ENCODE assay signal across 9 cellular contexts in the genomic region with DNA sequence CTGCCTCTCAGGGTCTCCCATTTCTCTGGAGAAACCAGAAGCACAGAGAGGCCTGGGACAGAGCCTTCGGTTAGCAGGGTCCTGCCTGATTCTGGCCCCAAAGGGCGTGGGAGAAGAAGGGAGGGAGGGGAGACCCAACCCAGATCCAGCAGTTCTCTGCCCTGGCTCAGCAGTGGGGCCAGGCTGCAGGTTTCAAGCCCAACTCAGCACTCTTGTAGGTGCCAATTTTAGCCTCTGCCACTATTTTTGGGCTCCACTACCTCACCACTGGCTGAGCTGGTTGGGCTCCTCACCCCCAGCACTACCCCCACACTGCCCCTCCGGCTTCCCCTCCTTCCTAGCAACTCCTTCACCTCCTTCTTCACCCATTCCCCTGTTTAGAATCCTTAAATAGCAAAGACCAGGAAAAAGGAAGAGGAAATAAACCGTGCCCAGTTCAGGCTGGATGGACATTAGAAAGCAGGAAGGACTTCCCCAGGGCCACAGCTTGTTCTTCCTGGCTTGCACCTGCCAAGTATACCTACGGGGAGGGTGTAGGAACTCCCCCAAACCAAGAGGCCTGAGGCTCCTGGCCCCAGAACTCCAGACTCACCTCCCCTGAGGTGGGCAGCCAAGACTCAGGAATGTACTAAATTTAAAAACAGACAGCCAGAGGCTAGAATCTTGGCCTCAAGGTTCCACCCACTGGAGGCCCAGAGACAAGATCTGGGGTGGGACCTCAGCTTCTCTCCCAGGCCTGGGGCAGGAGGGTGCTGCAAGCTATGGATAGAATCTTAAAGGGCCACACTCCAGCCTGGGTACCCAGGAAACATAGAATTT. TPM values are rescaled to one million over a fixed set of nuclear protein-coding genes. Genes with fewer than 3 reads are reported as not detected.
DNase-seq lines count a peak whose midpoint lies in the region; ATAC-seq, FAIRE-seq and TF ChIP-seq lines count a peak whose summit lies in the region.
"Had no signal": no experiment of that assay in that cellular context is flagged by ENCODE, and none has a peak within 500 bp of the region (broad histone marks: within the 10 kb centered on the region; RNA-seq: fewer than 3 reads in every experiment).

No MANE protein-coding gene starts in this region.

- H2AFZ ChIP-seq in endothelial cell of umbilical vein (ENCODE audit: low read depth, low read length) (no peak overlapping the region), neural cell (ENCODE audit: low read depth, low read length) (no peak overlapping the region)

- peak; percentile 35 for FAIRE-seq in endothelial cell of umbilical vein (lab: Jason Lieb, UNC)

- H3K4me3 ChIP-seq in endothelial cell of umbilical vein (replicated peaks in 1 of 3; ENCODE audit: insufficient read depth in 1 of 3, low read depth in 1 of 3, low read length in 3 of 3), result peak overlapping the region in 1 of 3 experiments; percentile 43
- peak overlapping the region; percentile 99 for H3K4me3 ChIP-seq in neural cell (ENCODE audit: low read length)

- TF ChIP-seq POLR2A in endothelial cell of umbilical vein (IDR thresholded peaks at IDR 0.05; ENCODE audit: low read depth, low read length), result no peak

- H3K9ac ChIP-seq in endothelial cell of umbilical vein (replicated peaks; ENCODE audit: extremely low read depth, insufficient read depth, low read length) (no peak overlapping the region), neural cell (ENCODE audit: low read length) (no peak overlapping the region)

- H3K27ac ChIP-seq in endothelial cell of umbilical vein (ENCODE audit: insufficient read depth, low read depth, low read length) (peak overlapping the region; percentile 55), neural cell (ENCODE audit: low read length) (no peak overlapping the region)

- TF ChIP-seq CTCF in endothelial cell of umbilical vein (IDR thresholded peaks at IDR 0.05; ENCODE audit: extremely low read depth in 1 of 2, insufficient read depth in 1 of 2, low read depth in 1 of 2, low read length in 2 of 2) (no peak), neural cell (IDR thresholded peaks at IDR 0.05; ENCODE audit: poor library complexity, severe bottlenecking) (no peak)

- DNase-seq in RKO (ENCODE audit: low spot score) (peak; percentile 42), endothelial cell of umbilical vein (ENCODE audit: low read depth, low spot score) (no peak), GOT3 (lab: John Stamatoyannopoulos, UW) (no peak), AG20443 (ENCODE audit: low spot score) (no peak), LoVo (ENCODE audit: low spot score) (no peak), H4 (ENCODE audit: low spot score) (no peak)

- ATAC-seq in GM18498 (IDR thresholded peaks at IDR 0.05; ENCODE audit: unreplicated experiment), result peak; percentile 34

- peaks cover 44% of the 10 kb centered on the region for H3K79me2 ChIP-seq in endothelial cell of umbilical vein (ENCODE audit: control insufficient read depth, insufficient read depth, low read length)
- H3K79me2 ChIP-seq in neural cell (replicated peaks; ENCODE audit: insufficient read depth, low read length), result peaks cover 42% of the 10 kb centered on the region

- CTCF ChIA-PET in endothelial cell of umbilical vein (lab: Charles Lee), result interaction anchor here (1.3 to 12.1 kb wide), 5 partner anchors 9 to 47 kb away, joined by 4 to 138 read pairs (median 8); partner anchors contain the start of gene KHDC4

- no peaks in the 10 kb centered on the region for H3K36me3 ChIP-seq in endothelial cell of umbilical vein (ENCODE audit: control insufficient read depth in 2 of 2, extremely low read depth in 1 of 2, insufficient read depth in 2 of 2, low read length in 2 of 2)
- no peaks in the 10 kb centered on the region for H3K36me3 ChIP-seq in neural cell (ENCODE audit: insufficient read depth, low read length)

- dilution Hi-C loops in endothelial cell of umbilical vein (cut with MboI; ENCODE audit: extremely low pct_ligation_motif_present, low sequenced_read_pairs), result no loop called here

- no peak for TF ChIP-seq RAD21 in neural cell (conservative IDR thresholded peaks at IDR 0.05)

- no peak for TF ChIP-seq EP300 in neural cell (conservative IDR thresholded peaks at IDR 0.05; ENCODE audit: poor library complexity, severe bottlenecking)

- BruUV-seq in endothelial cell of umbilical vein (replicated peaks; lab: Mats Ljungman, UMichigan), result no TSS peak

- H3K27me3 ChIP-seq in endothelial cell of umbilical vein (ENCODE audit: control insufficient read depth in 2 of 2, insufficient read depth in 2 of 2, low read length in 2 of 2) (no peaks in the 10 kb centered on the region), neural cell (ENCODE audit: insufficient read depth, low read depth, low read length) (no peaks in the 10 kb centered on the region)

- H3K9me3 ChIP-seq in endothelial cell of umbilical vein (replicated peaks; ENCODE audit: control insufficient read depth, insufficient read depth, low read length) (no peaks in the 10 kb centered on the region), neural cell (ENCODE audit: low read length) (no peaks in the 10 kb centered on the region)

- H3K9me2 ChIP-seq in neural cell (ENCODE audit: insufficient read depth, low read length), result no peaks in the 10 kb centered on the region

- H4K20me1 ChIP-seq in endothelial cell of umbilical vein (replicated peaks; ENCODE audit: control insufficient read depth, extremely low read depth, insufficient read depth, low read length), result no peaks in the 10 kb centered on the region
- H4K20me1 ChIP-seq in neural cell (ENCODE audit: insufficient read depth), result no peaks in the 10 kb centered on the region

- H3K9me1 ChIP-seq in endothelial cell of umbilical vein (replicated peaks; ENCODE audit: control insufficient read depth, extremely low read depth, insufficient read depth, low read length), result no peaks in the 10 kb centered on the region

- H3F3A ChIP-seq in neural cell (ENCODE audit: insufficient read depth, low read length, poor library complexity, severe bottlenecking), result peaks cover 6% of the 10 kb centered on the region

- H3K4me1 ChIP-seq in endothelial cell of umbilical vein (ENCODE audit: control insufficient read depth, extremely low read depth, insufficient read depth, low read length), result peaks cover 63% of the 10 kb centered on the region

- intact Hi-C loops in endothelial cell of umbilical vein (cut with micrococcal nuclease), result no loop called here

- POLR2A ChIA-PET in endothelial cell of umbilical vein (lab: Charles Lee), result no interaction called here

- H3K4me2 ChIP-seq in endothelial cell of umbilical vein (ENCODE audit: insufficient read depth, low read length) (peak overlapping the region; percentile 63), neural cell (ENCODE audit: low read length) (no peak overlapping the region)

TF ChIP-seq in endothelial cell of umbilical vein, 7 proteins besides CTCF, POLR2A, EP300 and RAD21 (continues in another document):
- no peak for TF ChIP-seq MYC (IDR thresholded peaks at IDR 0.05; ENCODE audit: low read depth, low read length)

TF ChIP-seq in neural cell, 6 proteins besides CTCF, POLR2A, EP300 and RAD21 (continues in another document):
- TF ChIP-seq TAF1 (IDR thresholded peaks at IDR 0.05; ENCODE audit: low read depth), result no peak

RNA-seq across cellular contexts. Expression of gene ARHGEF2, which starts 1.4 kb away (rescaled TPM):
- 110 and 118 TPM in 2 replicates for total RNA-seq in endothelial cell of umbilical vein
- polyA plus RNA-seq in endothelial cell of umbilical vein (59.2 and 62.0 TPM in 2 replicates), neural cell (45.1 and 59.6 TPM in 2 replicates)
- polyA plus RNA-seq in endothelial cell of umbilical vein (2011; cell fraction: cytosol; rRNA removed), result 67.4 and 113 TPM in 2 replicates
- 270 and 317 TPM in 2 replicates for polyA plus RNA-seq in endothelial cell of umbilical vein (2011; cell fraction: nucleus; rRNA removed)
- polyA plus RNA-seq in endothelial cell of umbilical vein (2012), result 50.9 and 52.8 TPM in 2 replicates
- polyA minus RNA-seq in endothelial cell of umbilical vein (81.5 and 92.0 TPM in 2 replicates), neural cell (92.6 and 98.1 TPM in 2 replicates)
- polyA minus RNA-seq in endothelial cell of umbilical vein (2011; cell fraction: cytosol; rRNA and poly(A)+ RNA removed), result 29.1 TPM
- 55.2 and 62.7 TPM in 2 replicates for polyA minus RNA-seq in endothelial cell of umbilical vein (2011; cell fraction: nucleus; rRNA and poly(A)+ RNA removed)
- 57.1 and 64.2 TPM in 2 replicates for total RNA-seq in H4 (2014; rRNA removed; shearing (Covaris generic))

RNA-seq across cellular contexts. Expression of gene RXFP4, which starts 38.3 kb away (rescaled TPM):
- total RNA-seq in endothelial cell of umbilical vein, result not detected in 2 replicates
- polyA plus RNA-seq in endothelial cell of umbilical vein (not detected in 2 replicates), neural cell (not detected in 2 replicates)
- polyA plus RNA-seq in endothelial cell of umbilical vein (2011; cell fraction: cytosol; rRNA removed), result not detected in 2 replicates
- polyA plus RNA-seq in endothelial cell of umbilical vein (2011; cell fraction: nucleus; rRNA removed), result not detected in 2 replicates
- not detected in 2 replicates for polyA plus RNA-seq in endothelial cell of umbilical vein (2012)
- polyA minus RNA-seq in endothelial cell of umbilical vein (not detected in 2 replicates), neural cell (not detected in 2 replicates)
- polyA minus RNA-seq in endothelial cell of umbilical vein (2011; cell fraction: cytosol; rRNA and poly(A)+ RNA removed), result not detected
- 0.34 TPM in 1 of 2 replicates, not detected in the other for polyA minus RNA-seq in endothelial cell of umbilical vein (2011; cell fraction: nucleus; rRNA and poly(A)+ RNA removed)
- not detected in 2 replicates for total RNA-seq in H4 (2014; rRNA removed; shearing (Covaris generic))
- total RNA-seq: activated CD8-positive, alpha-beta memory T cell treated with anti-CD3 and anti-CD28 coated beads for 36 hours had no signal

RNA-seq across cellular contexts. Expression of gene SSR2, which starts 41.0 kb away (rescaled TPM):
- 339 and 362 TPM in 2 replicates for total RNA-seq in endothelial cell of umbilical vein
- polyA plus RNA-seq in endothelial cell of umbilical vein (1,337 and 1,787 TPM in 2 replicates), neural cell (440 and 473 TPM in 2 replicates)
- 1,307 and 1,533 TPM in 2 replicates for polyA plus RNA-seq in endothelial cell of umbilical vein (2011; cell fraction: cytosol; rRNA removed)
- polyA plus RNA-seq in endothelial cell of umbilical vein (2011; cell fraction: nucleus; rRNA removed), result 531 and 557 TPM in 2 replicates
- polyA plus RNA-seq in endothelial cell of umbilical vein (2012), result 362 and 401 TPM in 2 replicates
- polyA minus RNA-seq in endothelial cell of umbilical vein (780 and 932 TPM in 2 replicates), neural cell (192 and 213 TPM in 2 replicates)
- 99.6 TPM for polyA minus RNA-seq in endothelial cell of umbilical vein (2011; cell fraction: cytosol; rRNA and poly(A)+ RNA removed)
- 84.7 and 121 TPM in 2 replicates for polyA minus RNA-seq in endothelial cell of umbilical vein (2011; cell fraction: nucleus; rRNA and poly(A)+ RNA removed)
- total RNA-seq in H4 (2014; rRNA removed; shearing (Covaris generic)), result 874 and 1,103 TPM in 2 replicates

RNA-seq across cellular contexts. Expression of gene KHDC4, which starts 45.5 kb away (rescaled TPM):
- 54.1 and 55.6 TPM in 2 replicates for total RNA-seq in endothelial cell of umbilical vein
- 47.9 and 48.6 TPM in 2 replicates for polyA plus RNA-seq in endothelial cell of umbilical vein
- polyA plus RNA-seq in endothelial cell of umbilical vein (2011; cell fraction: cytosol; rRNA removed), result 22.4 and 25.5 TPM in 2 replicates
- 123 and 207 TPM in 2 replicates for polyA plus RNA-seq in endothelial cell of umbilical vein (2011; cell fraction: nucleus; rRNA removed)
- polyA plus RNA-seq in endothelial cell of umbilical vein (2012), result 19.8 and 29.0 TPM in 2 replicates
- polyA minus RNA-seq in endothelial cell of umbilical vein, result 75.4 and 81.4 TPM in 2 replicates
- 50.2 TPM for polyA minus RNA-seq in endothelial cell of umbilical vein (2011; cell fraction: cytosol; rRNA and poly(A)+ RNA removed)
- 68.0 and 96.9 TPM in 2 replicates for polyA minus RNA-seq in endothelial cell of umbilical vein (2011; cell fraction: nucleus; rRNA and poly(A)+ RNA removed)
- polyA plus RNA-seq in neural cell, result 84.8 and 97.1 TPM in 2 replicates
- polyA minus RNA-seq in neural cell, result 48.5 and 63.7 TPM in 2 replicates
- total RNA-seq in H4 (2014; rRNA removed; shearing (Covaris generic)), result 14.9 and 22.3 TPM in 2 replicates
